33 cellular contexts compared by ENCODE assay signal in the genomic region with DNA sequence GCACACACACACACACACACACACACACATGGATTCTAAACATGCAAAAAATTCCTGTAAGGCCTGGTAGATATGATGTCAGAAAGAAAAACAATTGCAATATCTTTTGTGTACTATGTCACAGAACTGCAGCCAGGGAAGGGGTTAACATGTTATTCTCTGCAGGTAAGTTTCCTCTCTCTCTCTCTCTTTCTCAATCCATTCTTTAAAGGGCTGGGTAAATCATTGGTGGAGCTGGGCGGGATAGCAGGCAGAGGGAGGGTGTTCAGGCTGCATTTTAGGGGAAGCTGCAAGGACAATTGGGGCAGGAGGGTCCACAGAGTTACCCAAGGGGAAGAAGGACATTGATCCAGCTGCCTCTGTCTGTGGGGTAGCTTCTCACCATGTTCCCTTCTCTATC.
"Had no signal": no experiment of that assay in that cellular context is flagged by ENCODE, and none has a peak within 500 bp of the region (broad histone marks: within the 10 kb centered on the region; RNA-seq: fewer than 3 reads in every experiment).

No MANE protein-coding gene starts in this region.

- H3K4me1 Mint-ChIP-seq: stimulated activated naive B cell treated with anti-CD40 and anti-IgM and Interleukin-4, amounts not matched to agents 10 μg/mL and 1 μg/mL and 100 μg/mL, for 72 hours had no signal

- H3K4me3 ChIP-seq: cardiac muscle cell, coronary artery, dorsolateral prefrontal cortex, gastroesophageal sphincter, left lung, lower lobe of right lung, ovary, prostate gland, sigmoid colon, stomach, thyroid gland, upper lobe of right lung had no signal

- H3K27me3 Mint-ChIP-seq: activated naive CD8-positive, alpha-beta T cell had no signal

- H3K4me3 Mint-ChIP-seq: activated naive CD8-positive, alpha-beta T cell; stimulated activated naive B cell treated with anti-CD40 and anti-IgM and Interleukin-4, amounts not matched to agents 10 μg/mL and 1 μg/mL and 100 μg/mL, for 72 hours; T-helper 1 cell treated with Interleukin-12 subunit alpha and Interleukin-12 subunit beta and Interleukin-4 antibody, amounts not matched to agents 30 μg/mL and 1 μg/mL, for 36 hours had no signal

- DNase-seq: activated CD4-positive, alpha-beta T cell treated with anti-CD3 and anti-CD28 coated beads for 48 hours; activated CD4-positive, alpha-beta T cell treated with anti-CD3 and anti-CD28 coated beads, Interleukin-2, amount 50 U/mL, for 48 hours; activated CD8-positive, alpha-beta memory T cell treated with anti-CD3 and anti-CD28 coated beads for 24 hours; activated effector memory CD4-positive, alpha-beta T cell treated with Interleukin-2 at 50 U/mL for 16 hours; activated naive CD4-positive, alpha-beta T cell treated with Interleukin-2 at 50 U/mL for 16 hours; anterior cingulate cortex; cerebellar nuclear complex; dorsolateral prefrontal cortex; effector memory CD4-positive, alpha-beta T cell; erythroblast; head of caudate nucleus; kidney glomerular epithelial cell; left lung; lower lobe of right lung; mesenchymal stem cell; ovary; retina; sigmoid colon; small intestine; stimulated activated CD4-positive, alpha-beta T cell treated with anti-CD3 and anti-CD28 coated beads, Interleukin-2, amount 100 ng/mL, for 24 hours; stimulated activated naive B cell treated with anti-CD40 and anti-IgM and Interleukin-4, amounts not matched to agents 10 μg/mL and 1 μg/mL and 100 μg/mL, for 72 hours; stomach; T-helper 9 cell; thyroid gland; upper lobe of right lung had no signal

- H3K27ac Mint-ChIP-seq: activated naive CD8-positive, alpha-beta T cell; stimulated activated naive B cell treated with anti-CD40 and anti-IgM and Interleukin-4, amounts not matched to agents 10 μg/mL and 1 μg/mL and 100 μg/mL, for 72 hours; T-helper 1 cell treated with Interleukin-12 subunit alpha and Interleukin-12 subunit beta and Interleukin-4 antibody, amounts not matched to agents 30 μg/mL and 1 μg/mL, for 36 hours had no signal

- H3K4me1 ChIP-seq: left lung, lower lobe of right lung, prostate gland, sigmoid colon, upper lobe of right lung had no signal

- H3K36me3 ChIP-seq: cardiac muscle cell, gastroesophageal sphincter, left lung, lower lobe of right lung, ovary, prostate gland, sigmoid colon, stomach, thyroid gland, upper lobe of right lung had no signal

- H3K27ac ChIP-seq: cardiac muscle cell, coronary artery, dorsolateral prefrontal cortex, gastroesophageal sphincter, left lung, lower lobe of right lung, ovary, prostate gland, sigmoid colon, stomach, thyroid gland, upper lobe of right lung, VCaP had no signal

- H3K36me3 Mint-ChIP-seq: stimulated activated naive B cell treated with anti-CD40 and anti-IgM and Interleukin-4, amounts not matched to agents 10 μg/mL and 1 μg/mL and 100 μg/mL, for 72 hours had no signal

- ATAC-seq: activated CD4-positive, CD25-positive, alpha-beta regulatory T cell treated with anti-CD3 and anti-CD28 coated beads, Interleukin-2, amount 50 U/mL, for 24 hours; gastroesophageal sphincter; left lung; lower lobe of right lung; stimulated activated naive B cell treated with anti-CD40 and anti-IgM and Interleukin-4, amounts not matched to agents 10 μg/mL and 1 μg/mL and 100 μg/mL, for 72 hours; upper lobe of right lung had no signal

- H3K9me3 Mint-ChIP-seq: stimulated activated naive B cell treated with anti-CD40 and anti-IgM and Interleukin-4, amounts not matched to agents 10 μg/mL and 1 μg/mL and 100 μg/mL, for 72 hours; T-helper 1 cell treated with Interleukin-12 subunit alpha and Interleukin-12 subunit beta and Interleukin-4 antibody, amounts not matched to agents 30 μg/mL and 1 μg/mL, for 36 hours had no signal

- H3K9me3 ChIP-seq: gastroesophageal sphincter, left lung, lower lobe of right lung, ovary, prostate gland, sigmoid colon, stomach, thyroid gland, upper lobe of right lung had no signal

- H3K27me3 ChIP-seq: cardiac muscle cell, dorsolateral prefrontal cortex, gastroesophageal sphincter, left lung, ovary, sigmoid colon, stomach, thyroid gland, upper lobe of right lung had no signal
